9 cellular contexts compared by ENCODE assay signal in the genomic region with DNA sequence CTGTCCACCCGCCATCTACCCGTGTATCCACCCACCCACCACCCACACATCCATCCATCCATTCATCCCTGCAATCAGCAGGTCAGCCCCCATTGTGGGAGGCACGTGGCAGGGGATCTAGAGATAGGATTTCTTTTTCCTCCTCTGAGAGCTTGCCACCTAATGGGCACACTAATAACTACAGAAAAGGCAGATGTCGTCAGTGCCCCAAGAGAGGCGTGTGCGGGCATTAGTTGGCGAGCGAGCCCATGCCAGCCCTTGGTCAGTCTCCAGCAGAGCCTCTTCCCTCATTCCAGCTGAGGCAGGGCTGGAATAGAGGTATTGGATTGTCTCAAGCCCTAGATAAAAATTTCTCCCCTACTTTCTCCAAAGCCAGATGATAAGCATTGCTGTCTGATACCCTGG. TPM values are rescaled to one million over a fixed set of nuclear protein-coding genes. Genes with fewer than 3 reads are reported as not detected.
A peak's percentile ranks its signal among the peaks of the same experiment; 100 is the strongest.
DNase-seq lines count a peak whose midpoint lies in the region; ATAC-seq, FAIRE-seq and TF ChIP-seq lines count a peak whose summit lies in the region.
"Had no signal": no experiment of that assay in that cellular context is flagged by ENCODE, and none has a peak within 500 bp of the region (broad histone marks: within the 10 kb centered on the region; RNA-seq: fewer than 3 reads in every experiment).

No MANE protein-coding gene starts in this region.

- FAIRE-seq in bronchial epithelial cell (lab: Jason Lieb, UNC): no peak

- no peak overlapping the region for H2AFZ ChIP-seq in smooth muscle cell (ENCODE audit: low read depth)

- no peaks in the 10 kb centered on the region for H3K9me3 Mint-ChIP-seq in neural crest cell

- H3K36me3 Mint-ChIP-seq in neural crest cell (ENCODE audit: low read depth): no peaks in the 10 kb centered on the region

- peak; percentile 59 for TF ChIP-seq CTCF in bronchial epithelial cell (IDR thresholded peaks at IDR 0.05; ENCODE audit: insufficient read depth, low read length, severe bottlenecking)
- no peak for TF ChIP-seq CTCF in neural crest cell (conservative IDR thresholded peaks at IDR 0.05)
- no peak for TF ChIP-seq CTCF in smooth muscle cell (IDR thresholded peaks at IDR 0.05; ENCODE audit: borderline replicate concordance, insufficient read depth, poor library complexity, severe bottlenecking)
- TF ChIP-seq CTCF in colonic mucosa (IDR thresholded peaks at IDR 0.05): no peak

- no peaks in the 10 kb centered on the region for H3K9me3 ChIP-seq in smooth muscle cell (replicated peaks; ENCODE audit: low read depth)
- H3K9me3 ChIP-seq in colonic mucosa: no peaks in the 10 kb centered on the region

- H3K27ac ChIP-seq in smooth muscle cell (ENCODE audit: low read depth): no peak overlapping the region
- no peak overlapping the region for H3K27ac ChIP-seq in colonic mucosa
- H3K27ac ChIP-seq: SK-N-MC had no signal

- no peaks in the 10 kb centered on the region for H3K79me2 ChIP-seq in smooth muscle cell (ENCODE audit: low read depth)

- H3K9ac ChIP-seq in smooth muscle cell (ENCODE audit: low read depth) (no peak overlapping the region), colonic mucosa (ENCODE audit: low read depth in 2 of 2, low read length in 2 of 2) (no peak overlapping the region)

- H3K27me3 ChIP-seq in bronchial epithelial cell (ENCODE audit: control insufficient read depth, insufficient read depth, low read length) (no peaks in the 10 kb centered on the region), smooth muscle cell (ENCODE audit: low read depth) (no peaks in the 10 kb centered on the region), colonic mucosa (no peaks in the 10 kb centered on the region)

- H3K4me1 ChIP-seq in smooth muscle cell (ENCODE audit: low read depth) (peaks cover 32% of the 10 kb centered on the region), colonic mucosa (peaks cover 23% of the 10 kb centered on the region)

- 82% methylated on average over 8 of the region's 8 CpGs for WGBS in smooth muscle cell (ENCODE audit: low lambda C conversion rate)

- H3K4me1 Mint-ChIP-seq in neural crest cell: peaks cover 60% of the 10 kb centered on the region

- peaks cover 8% of the 10 kb centered on the region for H3K27me3 Mint-ChIP-seq in neural crest cell (ENCODE audit: low read depth)

- DNase-seq in Daoy (ENCODE audit: low read depth) (peak; percentile 46), NCI-H1694 treated with DMSO at 0.1 percent for 48 hours (lab: John Stamatoyannopoulos, UW) (peak; percentile 38), bronchial epithelial cell (ENCODE audit: low read depth) (peak; percentile 59), neural crest cell (ENCODE audit: low read depth, low spot score) (no peak), smooth muscle cell (lab: John Stamatoyannopoulos, UW; ENCODE audit: unreplicated experiment) (no peak), epidermal melanocyte (ENCODE audit: insufficient read length, low spot score) (no peak), colonic mucosa (no peak)

- ATAC-seq in GM19035 (IDR thresholded peaks at IDR 0.05; ENCODE audit: unreplicated experiment): no peak

- H3K4me3 Mint-ChIP-seq in neural crest cell: peak overlapping the region; percentile 2

- no peaks in the 10 kb centered on the region for H3F3A ChIP-seq in smooth muscle cell (ENCODE audit: low read depth)

- H4K20me1 ChIP-seq in smooth muscle cell (ENCODE audit: low read depth): no peaks in the 10 kb centered on the region

- H3K36me3 ChIP-seq in bronchial epithelial cell (ENCODE audit: control insufficient read depth, insufficient read depth, low read length): no peaks in the 10 kb centered on the region
- no peaks in the 10 kb centered on the region for H3K36me3 ChIP-seq in smooth muscle cell (ENCODE audit: low read depth)
- no peaks in the 10 kb centered on the region for H3K36me3 ChIP-seq in colonic mucosa

- no peak overlapping the region for H3K27ac Mint-ChIP-seq in neural crest cell (ENCODE audit: unreplicated experiment)

- intact Hi-C loops in colonic mucosa (cut with DNase I): loop anchor here (2.0 kb wide), 1 partner anchor 15 kb away; no protein-coding TSS in a partner anchor

- no peak overlapping the region for H3K4me2 ChIP-seq in smooth muscle cell

- no peak overlapping the region for H3K4me3 ChIP-seq in bronchial epithelial cell (ENCODE audit: low read depth, low read length)
- no peak overlapping the region for H3K4me3 ChIP-seq in smooth muscle cell
- no peak overlapping the region for H3K4me3 ChIP-seq in colonic mucosa
- H3K4me3 ChIP-seq: SK-N-MC had no signal

RNA-seq across cellular contexts. Expression of gene USP2, which starts 9.7 kb away (rescaled TPM):
- 0.27 and 0.51 TPM in 2 replicates for total RNA-seq in Daoy (2014; rRNA removed; shearing (Covaris generic))
- total RNA-seq in bronchial epithelial cell: 0.26 and 1.2 TPM in 2 replicates
- total RNA-seq in neural crest cell: 3.4 and 3.7 TPM in 2 replicates
- total RNA-seq in smooth muscle cell: 1.4 and 1.8 TPM in 2 replicates
- polyA plus RNA-seq in smooth muscle cell: 0.25 and 2.5 TPM in 2 replicates
- 10 to 100 TPM in 1 of 2 donors, 1 to 10 TPM in 1; 7.9 to 11.6 TPM for total RNA-seq in colonic mucosa

RNA-seq across cellular contexts. Expression of gene MFRP, which starts 25.3 kb away (rescaled TPM):
- total RNA-seq in Daoy (2014; rRNA removed; shearing (Covaris generic)): not detected in 2 replicates
- not detected in 2 replicates for total RNA-seq in bronchial epithelial cell
- total RNA-seq in neural crest cell: not detected in 2 replicates
- not detected in 2 replicates for total RNA-seq in smooth muscle cell
- not detected in 2 replicates for polyA plus RNA-seq in smooth muscle cell
- total RNA-seq in colonic mucosa: not detected

RNA-seq across cellular contexts. Expression of gene C1QTNF5, which starts 31.1 kb away (rescaled TPM):
- 0.51 and 1.9 TPM in 2 replicates for total RNA-seq in Daoy (2014; rRNA removed; shearing (Covaris generic))
- total RNA-seq in bronchial epithelial cell: 0.90 and 1.3 TPM in 2 replicates
- 1.9 and 2.1 TPM in 2 replicates for total RNA-seq in neural crest cell
- 1.4 and 7.0 TPM in 2 replicates for total RNA-seq in smooth muscle cell
- 5.2 and 7.2 TPM in 2 replicates for polyA plus RNA-seq in smooth muscle cell
- 1 to 10 TPM; 5.3 to 8.7 TPM for total RNA-seq in colonic mucosa

RNA-seq across cellular contexts. Expression of gene RNF26, which starts 37.5 kb away (rescaled TPM):
- total RNA-seq in Daoy (2014; rRNA removed; shearing (Covaris generic)): 2.6 and 2.9 TPM in 2 replicates
- total RNA-seq in bronchial epithelial cell (2.4 and 3.6 TPM in 2 replicates), neural crest cell (47.9 and 51.8 TPM in 2 replicates), smooth muscle cell (14.6 and 16.1 TPM in 2 replicates), colonic mucosa (10 to 100 TPM; 22.9 to 46.6 TPM)
- 53.3 and 63.1 TPM in 2 replicates for polyA plus RNA-seq in smooth muscle cell

RNA-seq across cellular contexts. Expression of gene THY1, which starts 51.2 kb away (rescaled TPM):
- total RNA-seq in Daoy (2014; rRNA removed; shearing (Covaris generic)): 146 and 189 TPM in 2 replicates
- total RNA-seq in bronchial epithelial cell: 0.13 and 2.1 TPM in 2 replicates
- 75.4 and 90.3 TPM in 2 replicates for total RNA-seq in neural crest cell
- total RNA-seq in smooth muscle cell: 266 and 297 TPM in 2 replicates
- polyA plus RNA-seq in smooth muscle cell: 411 and 614 TPM in 2 replicates
- 1 to 10 TPM; 6.6 to 6.9 TPM for total RNA-seq in colonic mucosa

Comparison
In these comparisons a context has a peak if more than half of its experiments do, and no peak if none do; other contexts are left out.
1. DNase-seq: peak in Daoy (single experiment), NCI-H1694 treated with DMSO at 0.1 percent for 48 hours (single experiment) and bronchial epithelial cell (single experiment); none in neural crest cell (single experiment), smooth muscle cell (single experiment), epidermal melanocyte (single experiment) and colonic mucosa (single experiment).